Comparison of ENCODE assay signal across 1 cellular context in the genomic region with DNA sequence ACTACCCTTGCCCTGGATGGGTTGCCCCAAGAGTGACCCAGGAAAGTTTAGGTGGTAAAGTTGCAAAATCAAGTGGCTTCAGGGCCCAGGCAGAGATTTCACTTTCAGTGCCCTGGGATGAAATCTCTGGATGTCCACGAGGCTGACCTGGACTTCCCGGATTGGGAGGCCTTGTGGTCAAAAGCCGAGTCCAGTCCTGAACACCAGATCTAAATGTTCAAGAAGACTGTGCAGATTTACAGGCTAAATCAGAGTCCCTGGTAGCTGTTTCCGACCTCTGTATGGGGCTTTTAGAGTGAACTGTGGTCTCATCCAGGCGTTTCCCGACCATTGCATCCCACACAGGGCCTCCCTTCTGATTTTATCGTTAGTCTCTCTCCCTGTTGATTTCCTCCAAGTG.
A peak's percentile ranks its signal among the peaks of the same experiment; 100 is the strongest.
TF ChIP-seq lines count a peak whose summit lies in the region.

No MANE protein-coding gene starts in this region.

TF ChIP-seq in HEK293, 187 proteins besides CTCF, POLR2A, EP300 and RAD21 (continued from another document):
- 0 out of 2 replicates have a peak, but pooled peaks have one; percentile 1 for TF ChIP-seq PRDM10 (tag by site-specific recombination; IDR thresholded peaks at IDR 0.05)
